ENCODE assay signal across 30 cellular contexts in the genomic region with DNA sequence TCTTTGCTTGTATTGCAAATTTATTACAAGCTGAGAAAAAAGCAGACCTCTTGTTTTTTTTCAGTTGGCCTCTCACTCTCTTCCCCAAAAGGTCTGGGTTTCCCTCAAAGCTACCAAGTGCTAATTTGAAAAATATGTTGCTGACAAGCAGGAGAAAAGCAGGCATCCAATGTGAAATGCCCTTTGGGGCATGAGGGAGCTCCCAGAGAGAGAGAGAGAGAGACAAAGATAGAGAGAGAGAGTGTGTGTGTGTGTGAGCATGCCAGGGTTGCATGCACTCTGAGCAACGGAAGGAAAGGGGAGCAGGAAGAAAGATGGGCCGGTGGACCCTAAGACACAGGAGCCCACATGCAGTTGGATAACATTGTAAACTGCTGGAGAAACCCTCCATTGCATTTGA.
"Had no signal": no experiment of that assay in that cellular context is flagged by ENCODE, and none has a peak within 500 bp of the region (broad histone marks: within the 10 kb centered on the region; RNA-seq: fewer than 3 reads in every experiment).

No MANE protein-coding gene starts in this region.

- ATAC-seq: activated CD8-positive, alpha-beta memory T cell treated with anti-CD3 and anti-CD28 coated beads, Interleukin-2, amount 10 ng/mL, durations not matched to agents 7 days and 5 days; activated naive CD8-positive, alpha-beta T cell treated with anti-CD3 and anti-CD28 coated beads, Interleukin-2, amount 50 U/mL, for 24 hours; PC-3; Right ventricle myocardium inferior had no signal

- H3K36me3 Mint-ChIP-seq: activated CD8-positive, alpha-beta memory T cell treated with anti-CD3 and anti-CD28 coated beads, Interleukin-2, amount 10 ng/mL, durations not matched to agents 7 days and 5 days; activated naive CD4-positive, alpha-beta T cell treated with anti-CD3 and anti-CD28 coated beads, Interleukin-2, amount 10 ng/mL, durations not matched to agents 7 days and 5 days; activated naive CD8-positive, alpha-beta T cell; brain had no signal

- H3K4me1 Mint-ChIP-seq: activated CD4-positive, alpha-beta memory T cell treated with anti-CD3 and anti-CD28 coated beads, Interleukin-2, amount 10 ng/mL, durations not matched to agents 7 days and 5 days; activated CD8-positive, alpha-beta memory T cell treated with anti-CD3 and anti-CD28 coated beads, Interleukin-2, amount 10 ng/mL, durations not matched to agents 7 days and 5 days; activated naive CD4-positive, alpha-beta T cell treated with anti-CD3 and anti-CD28 coated beads, Interleukin-2, amount 10 ng/mL, durations not matched to agents 7 days and 5 days; activated naive CD8-positive, alpha-beta T cell treated with anti-CD3 and anti-CD28 coated beads, Interleukin-2, amount 50 U/mL, for 24 hours had no signal

- H3K27ac Mint-ChIP-seq: activated CD4-positive, alpha-beta memory T cell treated with anti-CD3 and anti-CD28 coated beads, Interleukin-2, amount 10 ng/mL, durations not matched to agents 7 days and 5 days; activated CD8-positive, alpha-beta memory T cell treated with anti-CD3 and anti-CD28 coated beads, Interleukin-2, amount 10 ng/mL, durations not matched to agents 7 days and 5 days; activated naive CD4-positive, alpha-beta T cell treated with anti-CD3 and anti-CD28 coated beads, Interleukin-2, amount 10 ng/mL, durations not matched to agents 7 days and 5 days; activated naive CD8-positive, alpha-beta T cell; activated naive CD8-positive, alpha-beta T cell treated with anti-CD3 and anti-CD28 coated beads, Interleukin-2, amount 50 U/mL, for 24 hours had no signal

- H3K27ac ChIP-seq: Peyer's patch, RWPE1, WERI-Rb-1 had no signal

- H3K27me3 ChIP-seq: Peyer's patch had no signal

- DNase-seq: activated CD4-positive, alpha-beta memory T cell treated with anti-CD3 and anti-CD28 coated beads, Interleukin-2, amount 10 ng/mL, durations not matched to agents 7 days and 5 days; activated CD4-positive, alpha-beta T cell treated with anti-CD3 and anti-CD28 coated beads for 1 hour; activated CD4-positive, alpha-beta T cell treated with anti-CD3 and anti-CD28 coated beads for 48 hours; activated CD4-positive, CD25-positive, alpha-beta regulatory T cell; activated CD8-positive, alpha-beta memory T cell treated with anti-CD3 and anti-CD28 coated beads for 24 hours; activated CD8-positive, alpha-beta memory T cell treated with anti-CD3 and anti-CD28 coated beads, Interleukin-2, amount 10 ng/mL, durations not matched to agents 7 days and 5 days; activated CD8-positive, alpha-beta memory T cell treated with anti-CD3 and anti-CD28 coated beads, Interleukin-2, amount 50 U/mL, for 48 hours; activated effector memory CD4-positive, alpha-beta T cell treated with Interleukin-2 at 50 U/mL for 16 hours; activated naive CD4-positive, alpha-beta T cell treated with anti-CD3 and anti-CD28 coated beads, Interleukin-2, amount 10 ng/mL, durations not matched to agents 7 days and 5 days; activated naive CD8-positive, alpha-beta T cell treated with anti-CD3 and anti-CD28 coated beads, Interleukin-2, amount 50 U/mL, for 24 hours; activated T-cell treated with anti-CD3 and anti-CD28 coated beads, Interleukin-2, amount 50 U/mL, for 48 hours; anterior cingulate cortex; central memory CD4-positive, alpha-beta T cell; NCI-H1092; NCI-H1436 treated with DMSO at 0.1 percent for 48 hours; NCI-H1694 treated with DMSO at 0.1 percent for 48 hours; NCI-H2029; NCI-H345; NCI-H526; NCI-H748 treated with DMSO at 0.1 percent for 48 hours; NK-92 treated with Interleukin-12 subunit alpha and Interleukin-12 subunit beta, amount 100 ng/mL, for 24 hours; PC-3; Peyer's patch; SIG-M5; T1000; WERI-Rb-1 had no signal

- H3K9me3 ChIP-seq: Peyer's patch had no signal

- H3K4me3 Mint-ChIP-seq: activated CD4-positive, alpha-beta memory T cell treated with anti-CD3 and anti-CD28 coated beads, Interleukin-2, amount 10 ng/mL, durations not matched to agents 7 days and 5 days; activated CD8-positive, alpha-beta memory T cell treated with anti-CD3 and anti-CD28 coated beads, Interleukin-2, amount 10 ng/mL, durations not matched to agents 7 days and 5 days; activated naive CD4-positive, alpha-beta T cell treated with anti-CD3 and anti-CD28 coated beads, Interleukin-2, amount 10 ng/mL, durations not matched to agents 7 days and 5 days; activated naive CD8-positive, alpha-beta T cell; activated naive CD8-positive, alpha-beta T cell treated with anti-CD3 and anti-CD28 coated beads, Interleukin-2, amount 50 U/mL, for 24 hours; brain had no signal

- H3K36me3 ChIP-seq: Peyer's patch, WERI-Rb-1 had no signal

- H3K4me3 ChIP-seq: Peyer's patch had no signal

- H3K4me1 ChIP-seq: Peyer's patch had no signal

- H3K27me3 Mint-ChIP-seq: activated CD4-positive, alpha-beta memory T cell treated with anti-CD3 and anti-CD28 coated beads, Interleukin-2, amount 10 ng/mL, durations not matched to agents 7 days and 5 days; activated CD8-positive, alpha-beta memory T cell treated with anti-CD3 and anti-CD28 coated beads, Interleukin-2, amount 10 ng/mL, durations not matched to agents 7 days and 5 days; activated naive CD4-positive, alpha-beta T cell treated with anti-CD3 and anti-CD28 coated beads, Interleukin-2, amount 10 ng/mL, durations not matched to agents 7 days and 5 days; activated naive CD8-positive, alpha-beta T cell; activated naive CD8-positive, alpha-beta T cell treated with anti-CD3 and anti-CD28 coated beads, Interleukin-2, amount 50 U/mL, for 24 hours; brain had no signal
